In genomic region chr12:94151577-94151976, GRCh38 we compare ENCODE assay signal across 1 cellular context.
TF ChIP-seq lines count a peak whose summit lies in the region.

No MANE protein-coding gene starts in this region.

TF ChIP-seq in HepG2, 621 proteins besides CTCF, POLR2A, EP300 and RAD21 (continued from another document and continues in another):
- TF ChIP-seq ZNF609 (CRISPR knock-in tag; IDR thresholded peaks at IDR 0.05; ENCODE audit: borderline replicate concordance) (peak; percentile 51; the same call in 1 of the 2 replicates), KAT7 (CRISPR knock-in tag; IDR thresholded peaks at IDR 0.05; ENCODE audit: borderline replicate concordance) (no peak), ZNF720 (CRISPR knock-in tag; IDR thresholded peaks at IDR 0.05) (no peak), MED1 (CRISPR knock-in tag; IDR thresholded peaks at IDR 0.05) (peak; percentile 74), MEIS2 (CRISPR knock-in tag; IDR thresholded peaks at IDR 0.05) (peak; percentile 91), MLLT10 (CRISPR knock-in tag; IDR thresholded peaks at IDR 0.05) (no peak), WIZ (CRISPR knock-in tag; IDR thresholded peaks at IDR 0.05) (no peak), ARNTL (CRISPR knock-in tag; IDR thresholded peaks at IDR 0.05) (no peak), THAP11 (CRISPR knock-in tag; IDR thresholded peaks at IDR 0.05) (0 out of 2 replicates have a peak, but pooled peaks have one; percentile 30), MIER2 (CRISPR knock-in tag; IDR thresholded peaks at IDR 0.05) (no peak), HOXA3 (CRISPR knock-in tag; IDR thresholded peaks at IDR 0.05) (peak; percentile 64; the same call in 1 of the 2 replicates), ZNF713 (CRISPR knock-in tag; IDR thresholded peaks at IDR 0.05) (no peak), AGO1 (IDR thresholded peaks at IDR 0.05; ENCODE audit: low read depth, low read length, poor library complexity, severe bottlenecking) (no peak), FOXK1 (CRISPR knock-in tag; IDR thresholded peaks at IDR 0.05; ENCODE audit: borderline replicate concordance, low read depth) (peak; percentile 22; the same call in 1 of the 2 replicates), EHMT2 (IDR thresholded peaks at IDR 0.05; ENCODE audit: borderline replicate concordance, low read depth, low read length) (no peak), ESRRA (CRISPR knock-in tag; IDR thresholded peaks at IDR 0.05; ENCODE audit: low read depth) (no peak), PAWR (CRISPR knock-in tag; IDR thresholded peaks at IDR 0.05; ENCODE audit: borderline replicate concordance) (no peak), ZNF143 (CRISPR knock-in tag; IDR thresholded peaks at IDR 0.05) (no peak), ZSCAN21 (CRISPR knock-in tag; IDR thresholded peaks at IDR 0.05; ENCODE audit: borderline replicate concordance) (no peak), SETDB1 (CRISPR knock-in tag; IDR thresholded peaks at IDR 0.05; ENCODE audit: borderline replicate concordance) (no peak), KDM5B (CRISPR knock-in tag; IDR thresholded peaks at IDR 0.05; ENCODE audit: borderline replicate concordance) (no peak), ZNF558 (CRISPR knock-in tag; IDR thresholded peaks at IDR 0.05; ENCODE audit: borderline replicate concordance) (no peak), ZBTB39 (CRISPR knock-in tag; IDR thresholded peaks at IDR 0.05) (no peak), ZNF564 (CRISPR knock-in tag; IDR thresholded peaks at IDR 0.05) (no peak), MEIS1 (CRISPR knock-in tag; IDR thresholded peaks at IDR 0.05; ENCODE audit: borderline replicate concordance) (peak; percentile 63; the same call in 1 of the 2 replicates), SRY (CRISPR knock-in tag; IDR thresholded peaks at IDR 0.05) (no peak), MXI1 (IDR thresholded peaks at IDR 0.05; ENCODE audit: borderline replicate concordance, low read depth, low read length) (peak; percentile 57; the same call in 1 of the 3 replicates), GPBP1L1 (CRISPR knock-in tag; IDR thresholded peaks at IDR 0.05) (no peak), PAXIP1 (CRISPR knock-in tag; conservative IDR thresholded peaks at IDR 0.05) (peak; percentile 94), IRX3 (CRISPR knock-in tag; IDR thresholded peaks at IDR 0.05; ENCODE audit: borderline replicate concordance, low read depth) (no peak), SMAD9 (CRISPR knock-in tag; IDR thresholded peaks at IDR 0.05) (no peak), NCOA2 (CRISPR knock-in tag; IDR thresholded peaks at IDR 0.05) (peak; percentile 67), ZNF747 (CRISPR knock-in tag; IDR thresholded peaks at IDR 0.05; ENCODE audit: borderline replicate concordance) (peak; percentile 60; the same call in 1 of the 2 replicates), TBX2 (CRISPR knock-in tag; IDR thresholded peaks at IDR 0.05; ENCODE audit: borderline replicate concordance) (peak; percentile 81), HNF1A (IDR thresholded peaks at IDR 0.05; ENCODE audit: low read depth) (peak; percentile 82), HNF1A (CRISPR knock-in tag; IDR thresholded peaks at IDR 0.05; ENCODE audit: borderline replicate concordance) (peak; percentile 83), RORA (CRISPR knock-in tag; IDR thresholded peaks at IDR 0.05) (no peak), NR0B2 (CRISPR knock-in tag; IDR thresholded peaks at IDR 0.05) (no peak), PHB2 (IDR thresholded peaks at IDR 0.05; ENCODE audit: partially characterized antibody) (no peak), PPARG (CRISPR knock-in tag; conservative IDR thresholded peaks at IDR 0.05) (0 out of 2 replicates have a peak, but pooled peaks have one; percentile 28), HNF1B (CRISPR knock-in tag; IDR thresholded peaks at IDR 0.05) (peak; percentile 75), ZNF567 (CRISPR knock-in tag; IDR thresholded peaks at IDR 0.05; ENCODE audit: borderline replicate concordance) (no peak), ZNF562 (CRISPR knock-in tag; IDR thresholded peaks at IDR 0.05; ENCODE audit: borderline replicate concordance) (no peak), THRA (CRISPR knock-in tag; IDR thresholded peaks at IDR 0.05; ENCODE audit: borderline replicate concordance) (no peak), BCL6 (CRISPR knock-in tag; IDR thresholded peaks at IDR 0.05) (peak; percentile 69), IRF2 (CRISPR knock-in tag; IDR thresholded peaks at IDR 0.05) (peak; percentile 47; the same call in 1 of the 2 replicates), SIN3A (IDR thresholded peaks at IDR 0.05; ENCODE audit: borderline replicate concordance, low read depth, low read length) (peak; percentile 92)
